14 cellular contexts compared by ENCODE assay signal in the genomic region with DNA sequence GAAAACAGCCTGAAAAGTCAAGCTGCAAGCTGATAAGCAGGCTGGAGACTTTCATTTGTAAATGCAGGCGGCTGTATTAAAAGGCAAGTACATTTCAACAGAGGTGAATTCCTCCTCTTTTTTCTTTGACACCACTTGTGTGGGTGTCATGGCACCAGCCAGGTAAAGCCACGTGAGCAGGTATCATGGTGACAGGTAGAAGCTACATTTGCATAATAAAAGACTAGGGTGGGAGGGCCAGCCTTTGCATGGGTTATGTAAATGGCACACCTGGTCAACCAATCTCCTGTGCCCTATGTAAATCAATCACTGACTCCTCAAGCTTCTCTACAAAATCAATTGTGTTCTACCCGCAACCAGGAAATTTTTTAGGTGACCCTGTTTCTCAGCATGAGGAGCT.
"Had no signal": no experiment of that assay in that cellular context is flagged by ENCODE, and none has a peak within 500 bp of the region (broad histone marks: within the 10 kb centered on the region; RNA-seq: fewer than 3 reads in every experiment).

No MANE protein-coding gene starts in this region.

- H3K36me3 Mint-ChIP-seq: mesothelial cell of epicardium, neural progenitor cell had no signal

- H3K9me3 Mint-ChIP-seq: stimulated activated naive CD8-positive, alpha-beta T cell treated with anti-CD3 and anti-CD28 coated beads, Interleukin-15, amount 100 ng/mL, for 72 hours had no signal

- H3K27me3 Mint-ChIP-seq: activated CD4-positive, alpha-beta T cell treated with anti-CD3 and anti-CD28 coated beads for 36 hours; stimulated activated naive CD8-positive, alpha-beta T cell treated with anti-CD3 and anti-CD28 coated beads, Interleukin-15, amount 100 ng/mL, for 72 hours had no signal

- H3K4me3 Mint-ChIP-seq: activated CD4-positive, alpha-beta T cell treated with anti-CD3 and anti-CD28 coated beads for 36 hours; mesothelial cell of epicardium; neural progenitor cell; stimulated activated naive CD8-positive, alpha-beta T cell treated with anti-CD3 and anti-CD28 coated beads, Interleukin-15, amount 100 ng/mL, for 72 hours; T-helper 2 cell treated with Interferon-gamma antibody and Interleukin-4, amounts not matched to agents 5 μg/mL and 100 μg/mL, for 36 hours had no signal

- H3K27me3 ChIP-seq: colonic mucosa, heart left ventricle, neural progenitor cell, testis, upper lobe of right lung had no signal

- H3K4me1 ChIP-seq: colonic mucosa, neural progenitor cell, testis, upper lobe of right lung had no signal

- H3K27ac ChIP-seq: colonic mucosa, heart left ventricle, neural progenitor cell, testis, upper lobe of right lung had no signal

- H3K27ac Mint-ChIP-seq: activated CD4-positive, alpha-beta T cell treated with anti-CD3 and anti-CD28 coated beads for 36 hours; mesothelial cell of epicardium; neural progenitor cell; stimulated activated naive CD8-positive, alpha-beta T cell treated with anti-CD3 and anti-CD28 coated beads, Interleukin-15, amount 100 ng/mL, for 72 hours; T-helper 2 cell treated with Interferon-gamma antibody and Interleukin-4, amounts not matched to agents 5 μg/mL and 100 μg/mL, for 36 hours had no signal

- ATAC-seq: activated CD4-positive, alpha-beta T cell treated with anti-CD3 and anti-CD28 coated beads for 36 hours; heart left ventricle; stimulated activated naive CD8-positive, alpha-beta T cell treated with anti-CD3 and anti-CD28 coated beads, Interleukin-15, amount 100 ng/mL, for 72 hours; upper lobe of right lung had no signal

- DNase-seq: activated CD4-positive, alpha-beta T cell treated with anti-CD3 and anti-CD28 coated beads for 36 hours; activated naive CD4-positive, alpha-beta T cell treated with Interleukin-2 at 50 U/mL for 16 hours; colonic mucosa; foreskin melanocyte; heart left ventricle; retina; stimulated activated CD4-positive, alpha-beta T cell treated with anti-CD3 and anti-CD28 coated beads, Interleukin-15, amount 100 ng/mL, for 24 hours; stimulated activated CD4-positive, alpha-beta T cell treated with anti-CD3 and anti-CD28 coated beads, Interleukin-4, amount 100 ng/mL, for 24 hours; stimulated activated naive CD8-positive, alpha-beta T cell treated with anti-CD3 and anti-CD28 coated beads, Interleukin-15, amount 100 ng/mL, for 72 hours; testis; upper lobe of right lung had no signal

- H3K9me3 ChIP-seq: colonic mucosa, heart left ventricle, testis, upper lobe of right lung had no signal

- H3K36me3 ChIP-seq: colonic mucosa, heart left ventricle, neural progenitor cell, upper lobe of right lung had no signal

- H3K9ac ChIP-seq: neural progenitor cell had no signal

- H3K4me3 ChIP-seq: colonic mucosa, heart left ventricle, neural progenitor cell, testis, upper lobe of right lung had no signal

- H3K4me1 Mint-ChIP-seq: activated CD4-positive, alpha-beta T cell treated with anti-CD3 and anti-CD28 coated beads for 36 hours; neural progenitor cell; stimulated activated naive CD8-positive, alpha-beta T cell treated with anti-CD3 and anti-CD28 coated beads, Interleukin-15, amount 100 ng/mL, for 72 hours had no signal
